In genomic region chr3:142947352-142947751, GRCh38 we compare ENCODE assay signal across 1 cellular context.
TF ChIP-seq lines count a peak whose summit lies in the region.

No MANE protein-coding gene starts in this region.

TF ChIP-seq in SK-N-SH treated with all-trans-retinoic acid at 6 μM for 48 hours, 23 proteins besides CTCF, POLR2A, EP300 and RAD21 (continued from another document):
- TF ChIP-seq, protein P1, sequence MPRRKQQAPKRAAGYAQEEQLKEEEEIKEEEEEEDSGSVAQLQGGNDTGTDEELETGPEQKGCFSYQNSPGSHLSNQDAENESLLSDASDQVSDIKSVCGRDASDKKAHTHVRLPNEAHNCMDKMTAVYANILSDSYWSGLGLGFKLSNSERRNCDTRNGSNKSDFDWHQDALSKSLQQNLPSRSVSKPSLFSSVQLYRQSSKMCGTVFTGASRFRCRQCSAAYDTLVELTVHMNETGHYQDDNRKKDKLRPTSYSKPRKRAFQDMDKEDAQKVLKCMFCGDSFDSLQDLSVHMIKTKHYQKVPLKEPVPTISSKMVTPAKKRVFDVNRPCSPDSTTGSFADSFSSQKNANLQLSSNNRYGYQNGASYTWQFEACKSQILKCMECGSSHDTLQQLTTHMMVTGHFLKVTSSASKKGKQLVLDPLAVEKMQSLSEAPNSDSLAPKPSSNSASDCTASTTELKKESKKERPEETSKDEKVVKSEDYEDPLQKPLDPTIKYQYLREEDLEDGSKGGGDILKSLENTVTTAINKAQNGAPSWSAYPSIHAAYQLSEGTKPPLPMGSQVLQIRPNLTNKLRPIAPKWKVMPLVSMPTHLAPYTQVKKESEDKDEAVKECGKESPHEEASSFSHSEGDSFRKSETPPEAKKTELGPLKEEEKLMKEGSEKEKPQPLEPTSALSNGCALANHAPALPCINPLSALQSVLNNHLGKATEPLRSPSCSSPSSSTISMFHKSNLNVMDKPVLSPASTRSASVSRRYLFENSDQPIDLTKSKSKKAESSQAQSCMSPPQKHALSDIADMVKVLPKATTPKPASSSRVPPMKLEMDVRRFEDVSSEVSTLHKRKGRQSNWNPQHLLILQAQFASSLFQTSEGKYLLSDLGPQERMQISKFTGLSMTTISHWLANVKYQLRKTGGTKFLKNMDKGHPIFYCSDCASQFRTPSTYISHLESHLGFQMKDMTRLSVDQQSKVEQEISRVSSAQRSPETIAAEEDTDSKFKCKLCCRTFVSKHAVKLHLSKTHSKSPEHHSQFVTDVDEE (CRISPR knock-in tag; IDR thresholded peaks at IDR 0.05): no peak
- TF ChIP-seq BACH2 (CRISPR knock-in tag; IDR thresholded peaks at IDR 0.05; ENCODE audit: borderline replicate concordance) (no peak), CSDC2 (CRISPR knock-in tag; IDR thresholded peaks at IDR 0.05) (no peak), SNAI2 (CRISPR knock-in tag; IDR thresholded peaks at IDR 0.05) (no peak), GLIS3 (CRISPR knock-in tag; IDR thresholded peaks at IDR 0.05) (no peak), RARB (CRISPR knock-in tag; IDR thresholded peaks at IDR 0.05) (no peak), CSRNP3 (CRISPR knock-in tag; IDR thresholded peaks at IDR 0.05) (no peak)
